Comparison of ENCODE assay signal across 15 cellular contexts in the genomic region with DNA sequence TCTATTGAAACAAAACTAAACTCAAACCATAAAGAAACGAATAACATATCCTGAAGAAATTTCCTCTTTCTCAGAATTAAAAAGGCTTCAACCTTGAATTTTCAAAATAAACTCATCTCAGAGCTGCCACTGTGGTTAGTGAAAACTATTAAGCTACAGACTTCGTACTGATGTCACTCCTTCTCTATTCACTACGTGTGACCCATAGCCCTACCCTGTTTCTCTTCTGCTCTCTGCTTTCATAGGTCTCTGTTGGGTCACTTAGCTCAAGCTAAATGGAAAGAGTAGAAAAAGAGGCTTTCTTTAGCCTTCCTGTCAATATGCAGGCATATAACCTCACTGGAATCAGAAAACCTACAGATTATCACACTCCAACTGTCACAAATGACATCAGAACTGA.
"Had no signal": no experiment of that assay in that cellular context is flagged by ENCODE, and none has a peak within 500 bp of the region (broad histone marks: within the 10 kb centered on the region; RNA-seq: fewer than 3 reads in every experiment).

No MANE protein-coding gene starts in this region.

- H3K27me3 ChIP-seq: esophagus muscularis mucosa, stomach had no signal

- H3K4me1 ChIP-seq: esophagus muscularis mucosa, prostate gland, stomach had no signal

- DNase-seq: activated CD4-positive, alpha-beta T cell treated with anti-CD3 and anti-CD28 coated beads, Interleukin-2, amount 10 ng/mL, durations not matched to agents 7 days and 5 days; activated CD8-positive, alpha-beta T cell treated with anti-CD3 and anti-CD28 coated beads, Interleukin-2, amount 10 ng/mL, durations not matched to agents 7 days and 5 days; activated naive CD4-positive, alpha-beta T cell treated with Interleukin-2 at 50 U/mL for 16 hours; activated naive CD8-positive, alpha-beta T cell treated with anti-CD3 and anti-CD28 coated beads, Interleukin-2, amount 10 ng/mL, durations not matched to agents 7 days and 5 days; activated T-cell treated with anti-CD3 and anti-CD28 coated beads, Interleukin-2, amount 50 U/mL, for 24 hours; amygdala; left ventricle myocardium superior; right cardiac atrium; stimulated activated CD4-positive, alpha-beta T cell treated with anti-CD3 and anti-CD28 coated beads, Interleukin-15, amount 100 ng/mL, for 24 hours; stimulated activated CD4-positive, alpha-beta T cell treated with anti-CD3 and anti-CD28 coated beads, Interleukin-2, amount 100 ng/mL, for 48 hours; stomach had no signal

- H3K27ac ChIP-seq: coronary artery, esophagus muscularis mucosa, prostate gland, stomach had no signal

- H3K36me3 ChIP-seq: esophagus muscularis mucosa, prostate gland, stomach had no signal

- H3K9me3 ChIP-seq: prostate gland had no signal

- ATAC-seq: activated CD4-positive, CD25-positive, alpha-beta regulatory T cell treated with anti-CD3 and anti-CD28 coated beads, Interleukin-2, amount 50 U/mL, for 24 hours; activated CD8-positive, alpha-beta T cell treated with anti-CD3 and anti-CD28 coated beads, Interleukin-2, amount 10 ng/mL, durations not matched to agents 7 days and 5 days; left ventricle myocardium superior; right cardiac atrium had no signal

- H3K4me3 ChIP-seq: coronary artery, esophagus muscularis mucosa, prostate gland, stomach had no signal
